ENCODE assay signal across 18 cellular contexts in genomic region chr3:31925271-31925630, GRCh38. TPM values are rescaled to one million over a fixed set of nuclear protein-coding genes. Genes with fewer than 3 reads are reported as not detected.
A peak's percentile ranks its signal among the peaks of the same experiment; 100 is the strongest.
DNase-seq lines count a peak whose midpoint lies in the region; ATAC-seq and TF ChIP-seq lines count a peak whose summit lies in the region.
"Had no signal": no experiment of that assay in that cellular context is flagged by ENCODE, and none has a peak within 500 bp of the region (broad histone marks: within the 10 kb centered on the region; RNA-seq: fewer than 3 reads in every experiment).

No MANE protein-coding gene starts in this region.

- H3K4me3 Mint-ChIP-seq in stimulated activated naive CD8-positive, alpha-beta T cell treated with anti-CD3 and anti-CD28 coated beads, Interleukin-15, amount 100 ng/mL, for 72 hours: no peak overlapping the region
- H3K4me3 Mint-ChIP-seq: activated T-cell treated with anti-CD3 and anti-CD28 coated beads, Interleukin-2, amount 50 U/mL, for 4 hours; T-helper 2 cell treated with Interferon-gamma antibody and Interleukin-4, amounts not matched to agents 5 μg/mL and 100 μg/mL, for 36 hours had no signal

- POLR2A ChIA-PET in OCI-LY7 (lab: Charles Lee): interaction anchor here (0.7 to 7.5 kb wide), 2 partner anchors 19 to 389 kb away, joined by 3 to 141 read pairs; no protein-coding TSS in a partner anchor

- peaks cover 99% of the 10 kb centered on the region for H3K4me1 ChIP-seq in OCI-LY7 (ENCODE audit: insufficient read depth, low read length, poor library complexity, severe bottlenecking)
- H3K4me1 ChIP-seq: suprapubic skin had no signal

- H2AFZ ChIP-seq in OCI-LY7 (ENCODE audit: low read length): no peak overlapping the region

- peak overlapping the region; percentile 85 for H3K4me2 ChIP-seq in OCI-LY7 (ENCODE audit: low read length)

- no peaks in the 10 kb centered on the region for H3K9me2 ChIP-seq in OCI-LY7 (ENCODE audit: insufficient read depth, low read length)

- TF ChIP-seq CTCF in OCI-LY7 (conservative IDR thresholded peaks at IDR 0.05; ENCODE audit: low read length) (no peak), omental fat pad (IDR thresholded peaks at IDR 0.05) (no peak)

- H3K27me3 Mint-ChIP-seq in stimulated activated naive CD8-positive, alpha-beta T cell treated with anti-CD3 and anti-CD28 coated beads, Interleukin-15, amount 100 ng/mL, for 72 hours: no peaks in the 10 kb centered on the region

- peaks cover 23% of the 10 kb centered on the region for H3K36me3 ChIP-seq in OCI-LY7 (ENCODE audit: insufficient read depth, low read length)
- H3K36me3 ChIP-seq: suprapubic skin had no signal

- peak overlapping the region; percentile 94 for H3K27ac ChIP-seq in OCI-LY7 (ENCODE audit: low read depth, low read length, poor library complexity, severe bottlenecking)
- H3K27ac ChIP-seq: esophagus squamous epithelium, suprapubic skin had no signal

- peak overlapping the region in 1 of 2 donors; percentile 9 for H3K27ac Mint-ChIP-seq in stimulated activated naive CD8-positive, alpha-beta T cell treated with anti-CD3 and anti-CD28 coated beads, Interleukin-15, amount 100 ng/mL, for 72 hours
- H3K27ac Mint-ChIP-seq: T-helper 2 cell treated with Interferon-gamma antibody and Interleukin-4, amounts not matched to agents 5 μg/mL and 100 μg/mL, for 36 hours had no signal

- H4K20me1 ChIP-seq in OCI-LY7 (ENCODE audit: insufficient read depth, low read length): no peaks in the 10 kb centered on the region

- H3K79me2 ChIP-seq in OCI-LY7 (ENCODE audit: insufficient read depth, low read depth, low read length): peaks cover 100% of the 10 kb centered on the region

- DNase-seq in stimulated activated CD4-positive, alpha-beta T cell treated with anti-CD3 and anti-CD28 coated beads, Interleukin-15, amount 100 ng/mL, for 24 hours: peak; percentile 8
- DNase-seq in stimulated activated CD4-positive, alpha-beta T cell treated with anti-CD3 and anti-CD28 coated beads, Interleukin-4, amount 100 ng/mL, for 4 hours: no peak
- DNase-seq in OCI-LY7 (ENCODE audit: low spot score) (peak; percentile 60), omental fat pad (ENCODE audit: low spot score) (no peak), hippocampal formation (lab: John Stamatoyannopoulos, UW) (no peak), anterior cingulate cortex (lab: John Stamatoyannopoulos, UW) (no peak)
- DNase-seq in stimulated activated naive CD8-positive, alpha-beta T cell treated with anti-CD3 and anti-CD28 coated beads, Interleukin-15, amount 100 ng/mL, for 72 hours: no peak
- DNase-seq: activated CD4-positive, CD25-positive, alpha-beta regulatory T cell treated with anti-CD3 and anti-CD28 coated beads, Interleukin-2, amount 50 U/mL, for 72 hours; activated T-cell treated with anti-CD3 and anti-CD28 coated beads, Interleukin-2, amount 50 U/mL, for 4 hours; caudate nucleus; esophagus squamous epithelium; glutamatergic neuron; mesendoderm; NCI-H2227 treated with DMSO at 0.1 percent for 48 hours; SIG-M5 had no signal

- ATAC-seq in HG02678 (IDR thresholded peaks at IDR 0.05; ENCODE audit: unreplicated experiment) (peak; percentile 41), omental fat pad (ENCODE audit: low FRiP score) (no peak)
- peak; percentile 22 for ATAC-seq in stimulated activated naive CD8-positive, alpha-beta T cell treated with anti-CD3 and anti-CD28 coated beads, Interleukin-15, amount 100 ng/mL, for 72 hours

- intact Hi-C loops in OCI-LY7 (cut with micrococcal nuclease; ENCODE audit: unreplicated experiment): loop anchor here (5.0 kb wide), 1 partner anchor 102 kb away; no protein-coding TSS in a partner anchor

- H3K9me3 Mint-ChIP-seq in stimulated activated naive CD8-positive, alpha-beta T cell treated with anti-CD3 and anti-CD28 coated beads, Interleukin-15, amount 100 ng/mL, for 72 hours: peaks cover 4 to 5% of the 10 kb centered on the region in 2 donors

- H3K4me3 ChIP-seq in OCI-LY7 (ENCODE audit: low read depth, low read length, poor library complexity, severe bottlenecking): peak overlapping the region; percentile 53
- H3K4me3 ChIP-seq: esophagus squamous epithelium, suprapubic skin had no signal

- no peaks in the 10 kb centered on the region for H3K9me3 ChIP-seq in OCI-LY7 (ENCODE audit: low read length)
- H3K9me3 ChIP-seq: esophagus squamous epithelium had no signal

- no TSS peak for BruUV-seq in OCI-LY7 (replicated peaks; lab: Mats Ljungman, UMichigan)

- CTCF ChIA-PET in OCI-LY7 (lab: Charles Lee; ENCODE audit: unreplicated experiment): no interaction called here

- H3K4me1 Mint-ChIP-seq in stimulated activated naive CD8-positive, alpha-beta T cell treated with anti-CD3 and anti-CD28 coated beads, Interleukin-15, amount 100 ng/mL, for 72 hours: peaks cover 26% of the 10 kb centered on the region

RNA-seq across cellular contexts. Expression of gene OSBPL10, which starts 55.8 kb away (rescaled TPM):
- 58.4 and 65.7 TPM in 2 replicates for total RNA-seq in OCI-LY7 (2014; rRNA removed; shearing (Covaris generic))
- total RNA-seq in OCI-LY7 (2022): 157 and 170 TPM in 2 replicates
- 10 to 100 TPM in 2 of 4 donors, 1 to 10 TPM in 2; 6.3 to 67.1 (median 10.5) TPM for total RNA-seq in omental fat pad

RNA-seq across cellular contexts. Expression of gene ZNF860, which starts 56.3 kb away (rescaled TPM):
- total RNA-seq in OCI-LY7 (2014; rRNA removed; shearing (Covaris generic)): 13.8 and 20.3 TPM in 2 replicates
- total RNA-seq in OCI-LY7 (2022) (22.2 and 24.2 TPM in 2 replicates), omental fat pad (under 1 TPM; 0.12 to 0.95 (median 0.44) TPM)

Comparison
In these comparisons a context has a peak if more than half of its experiments do, and no peak if none do; other contexts are left out.
1. DNase-seq: peak in stimulated activated CD4-positive, alpha-beta T cell treated with anti-CD3 and anti-CD28 coated beads, Interleukin-15, amount 100 ng/mL, for 24 hours (single experiment) and OCI-LY7 (single experiment); none in stimulated activated CD4-positive, alpha-beta T cell treated with anti-CD3 and anti-CD28 coated beads, Interleukin-4, amount 100 ng/mL, for 4 hours (0 of 2), stimulated activated naive CD8-positive, alpha-beta T cell treated with anti-CD3 and anti-CD28 coated beads, Interleukin-15, amount 100 ng/mL, for 72 hours (0 of 2), omental fat pad (single experiment), hippocampal formation (0 of 2) and anterior cingulate cortex (0 of 58).
2. RNA of gene ZNF860, which starts 56.3 kb away (total RNA-seq): 13.8 to 24.2 TPM in OCI-LY7; 0.12 to 0.95 TPM in omental fat pad; every median in the first group is over 4 times any median in the second.